17 cellular contexts compared by ENCODE assay signal in the genomic region with DNA sequence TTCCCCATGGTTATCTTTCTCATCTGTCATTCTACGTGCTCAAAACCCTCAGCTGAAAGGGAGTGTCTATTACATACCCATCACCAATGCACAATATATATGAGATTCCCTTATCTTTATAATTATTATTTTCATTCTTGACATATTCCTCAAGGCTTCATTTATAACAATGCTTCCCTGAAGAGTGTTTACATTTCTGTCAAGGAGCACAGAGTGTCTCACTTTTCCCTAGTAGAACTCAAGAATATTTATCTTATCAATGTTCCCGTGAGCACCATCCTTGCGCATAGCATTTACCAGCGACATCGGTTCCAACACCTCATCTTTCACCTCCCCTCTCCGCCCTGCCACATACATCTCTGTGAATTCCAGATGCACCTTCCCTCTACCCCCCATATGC.
DNase-seq lines count a peak whose midpoint lies in the region; TF ChIP-seq lines count a peak whose summit lies in the region.
"Had no signal": no experiment of that assay in that cellular context is flagged by ENCODE, and none has a peak within 500 bp of the region (broad histone marks: within the 10 kb centered on the region; RNA-seq: fewer than 3 reads in every experiment).

No MANE protein-coding gene starts in this region.

- no peak overlapping the region for H3K4me3 ChIP-seq in neural cell (ENCODE audit: low read length)
- H3K4me3 ChIP-seq: A549; BLaER1 treated with 17β-estradiol and CSF1 and Interleukin-3, amounts not matched to agents 10 nM and 100 nM; GM12878 had no signal

- H3K9me2 ChIP-seq in neural cell (ENCODE audit: insufficient read depth, low read length), result no peaks in the 10 kb centered on the region

- TF ChIP-seq EP300 in neural cell (conservative IDR thresholded peaks at IDR 0.05; ENCODE audit: poor library complexity, severe bottlenecking), result peak; percentile 92

- TF ChIP-seq RAD21 in neural cell (conservative IDR thresholded peaks at IDR 0.05), result no peak

- no peaks in the 10 kb centered on the region for H3K79me2 ChIP-seq in neural cell (replicated peaks; ENCODE audit: insufficient read depth, low read length)

- peak overlapping the region; percentile 14 for H3K27ac ChIP-seq in neural cell (ENCODE audit: low read length)
- H3K27ac ChIP-seq: 22Rv1; A549; BLaER1 treated with 17β-estradiol and CSF1 and Interleukin-3, amounts not matched to agents 10 nM and 100 nM; C4-2B had no signal

- H2AFZ ChIP-seq in neural cell (ENCODE audit: low read depth, low read length), result no peak overlapping the region

- peak; percentile 30 for DNase-seq in NCI-H1694 treated with DMSO at 0.1 percent for 48 hours (lab: John Stamatoyannopoulos, UW)
- DNase-seq in NCI-H1694 (lab: John Stamatoyannopoulos, UW), result no peak
- peak; percentile 47 for DNase-seq in NCI-H69 (lab: John Stamatoyannopoulos, UW)
- no peak for DNase-seq in stimulated activated naive CD4-positive, alpha-beta T cell (lab: John Stamatoyannopoulos, UW)
- DNase-seq: AML-193; Caco-2; Calu3; CD4-positive, alpha-beta T cell; CD8-positive, alpha-beta T cell; DMS79 treated with DMSO at 0.1 percent for 48 hours; GF-D8 had no signal

- no peaks in the 10 kb centered on the region for H3K36me3 ChIP-seq in neural cell (ENCODE audit: insufficient read depth, low read length)

- no peaks in the 10 kb centered on the region for H3K9me3 ChIP-seq in neural cell (ENCODE audit: low read length)
- H3K9me3 ChIP-seq: A549, Caco-2 had no signal

- no peak overlapping the region for H3K4me2 ChIP-seq in neural cell (ENCODE audit: low read length)
- H3K4me2 ChIP-seq: A549; BLaER1 treated with 17β-estradiol and CSF1 and Interleukin-3, amounts not matched to agents 10 nM and 100 nM had no signal

- no peaks in the 10 kb centered on the region for H4K20me1 ChIP-seq in neural cell (ENCODE audit: insufficient read depth)
- H4K20me1 ChIP-seq: BLaER1 treated with 17β-estradiol and CSF1 and Interleukin-3, amounts not matched to agents 10 nM and 100 nM had no signal

- no peak overlapping the region for H3K9ac ChIP-seq in neural cell (ENCODE audit: low read length)
- H3K9ac ChIP-seq: BLaER1 treated with 17β-estradiol and CSF1 and Interleukin-3, amounts not matched to agents 10 nM and 100 nM had no signal

- peaks cover 5% of the 10 kb centered on the region for H3F3A ChIP-seq in neural cell (ENCODE audit: insufficient read depth, low read length, poor library complexity, severe bottlenecking)

- no peaks in the 10 kb centered on the region for H3K27me3 ChIP-seq in neural cell (ENCODE audit: insufficient read depth, low read depth, low read length)
- H3K27me3 ChIP-seq: BLaER1 treated with 17β-estradiol and CSF1 and Interleukin-3, amounts not matched to agents 10 nM and 100 nM had no signal

- TF ChIP-seq CTCF in neural cell (IDR thresholded peaks at IDR 0.05; ENCODE audit: poor library complexity, severe bottlenecking), result no peak

TF ChIP-seq in neural cell, 6 proteins besides CTCF, POLR2A, EP300 and RAD21:
- TF ChIP-seq, protein P1, sequence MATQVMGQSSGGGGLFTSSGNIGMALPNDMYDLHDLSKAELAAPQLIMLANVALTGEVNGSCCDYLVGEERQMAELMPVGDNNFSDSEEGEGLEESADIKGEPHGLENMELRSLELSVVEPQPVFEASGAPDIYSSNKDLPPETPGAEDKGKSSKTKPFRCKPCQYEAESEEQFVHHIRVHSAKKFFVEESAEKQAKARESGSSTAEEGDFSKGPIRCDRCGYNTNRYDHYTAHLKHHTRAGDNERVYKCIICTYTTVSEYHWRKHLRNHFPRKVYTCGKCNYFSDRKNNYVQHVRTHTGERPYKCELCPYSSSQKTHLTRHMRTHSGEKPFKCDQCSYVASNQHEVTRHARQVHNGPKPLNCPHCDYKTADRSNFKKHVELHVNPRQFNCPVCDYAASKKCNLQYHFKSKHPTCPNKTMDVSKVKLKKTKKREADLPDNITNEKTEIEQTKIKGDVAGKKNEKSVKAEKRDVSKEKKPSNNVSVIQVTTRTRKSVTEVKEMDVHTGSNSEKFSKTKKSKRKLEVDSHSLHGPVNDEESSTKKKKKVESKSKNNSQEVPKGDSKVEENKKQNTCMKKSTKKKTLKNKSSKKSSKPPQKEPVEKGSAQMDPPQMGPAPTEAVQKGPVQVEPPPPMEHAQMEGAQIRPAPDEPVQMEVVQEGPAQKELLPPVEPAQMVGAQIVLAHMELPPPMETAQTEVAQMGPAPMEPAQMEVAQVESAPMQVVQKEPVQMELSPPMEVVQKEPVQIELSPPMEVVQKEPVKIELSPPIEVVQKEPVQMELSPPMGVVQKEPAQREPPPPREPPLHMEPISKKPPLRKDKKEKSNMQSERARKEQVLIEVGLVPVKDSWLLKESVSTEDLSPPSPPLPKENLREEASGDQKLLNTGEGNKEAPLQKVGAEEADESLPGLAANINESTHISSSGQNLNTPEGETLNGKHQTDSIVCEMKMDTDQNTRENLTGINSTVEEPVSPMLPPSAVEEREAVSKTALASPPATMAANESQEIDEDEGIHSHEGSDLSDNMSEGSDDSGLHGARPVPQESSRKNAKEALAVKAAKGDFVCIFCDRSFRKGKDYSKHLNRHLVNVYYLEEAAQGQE (IDR thresholded peaks at IDR 0.05; ENCODE audit: borderline replicate concordance), result peak; percentile 88
- TF ChIP-seq MXI1 (conservative IDR thresholded peaks at IDR 0.05; ENCODE audit: poor library complexity, severe bottlenecking), result no peak
- TF ChIP-seq EZH2 (IDR thresholded peaks at IDR 0.05; ENCODE audit: borderline replicate concordance, insufficient read depth, low read length, poor library complexity, severe bottlenecking), result no peak
- TF ChIP-seq TAF1 (IDR thresholded peaks at IDR 0.05; ENCODE audit: low read depth), result no peak
- TF ChIP-seq POLR2AphosphoS5 (IDR thresholded peaks at IDR 0.05), result peak; percentile 82
- TF ChIP-seq SMC3 (conservative IDR thresholded peaks at IDR 0.05; ENCODE audit: poor library complexity), result no peak
TF ChIP-seq in neural cell: peak in this region for 2.

Comparison
In these comparisons a context has a peak if more than half of its experiments do, and no peak if none do; other contexts are left out.
1. DNase-seq: peak in NCI-H1694 treated with DMSO at 0.1 percent for 48 hours (single experiment) and NCI-H69 (single experiment); none in NCI-H1694 (single experiment) and stimulated activated naive CD4-positive, alpha-beta T cell (0 of 6).